In the genomic region with DNA sequence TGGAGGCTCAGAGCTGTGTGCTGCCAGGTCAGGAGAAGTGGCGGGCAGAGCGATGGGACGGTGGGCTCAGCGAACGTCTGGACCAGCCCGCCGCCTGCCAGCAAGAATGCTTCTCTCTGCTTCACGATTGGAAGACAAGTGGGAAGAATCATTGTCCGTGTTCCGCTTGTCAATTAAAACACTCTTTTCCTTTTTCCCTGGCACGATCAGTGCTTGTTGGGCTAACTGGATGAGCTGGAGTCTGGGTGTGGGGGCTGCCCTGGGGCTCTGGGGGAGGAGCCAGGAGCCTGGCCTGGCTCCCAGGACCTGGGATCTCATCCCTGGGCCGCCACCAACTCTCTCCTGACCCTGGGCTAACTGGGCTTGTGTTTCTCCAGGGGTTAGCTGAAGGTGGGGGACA, we compare ENCODE assay signal across 12 cellular contexts. TPM values are rescaled to one million over a fixed set of nuclear protein-coding genes. Genes with fewer than 3 reads are reported as not detected.
DNase-seq lines count a peak whose midpoint lies in the region; TF ChIP-seq lines count a peak whose summit lies in the region.
"Had no signal": no experiment of that assay in that cellular context is flagged by ENCODE, and none has a peak within 500 bp of the region (broad histone marks: within the 10 kb centered on the region; RNA-seq: fewer than 3 reads in every experiment).

No MANE protein-coding gene starts in this region.

- H4K20me1 ChIP-seq in mammary epithelial cell (ENCODE audit: insufficient read depth, low read length), result no peaks in the 10 kb centered on the region

- dilution Hi-C loops in mammary epithelial cell (cut with HindIII; ENCODE audit: low sequenced_read_pairs), result loop anchor here (10.0 kb wide), 1 partner anchor 61 kb away; no protein-coding TSS in a partner anchor

- no peak overlapping the region for H3K27ac ChIP-seq in mammary epithelial cell (ENCODE audit: insufficient read depth, low read depth, low read length)
- H3K27ac ChIP-seq in mesodermal cell (ENCODE audit: low read depth, low read length, severe bottlenecking), result peak overlapping the region; percentile 62
- peak overlapping the region; percentile 91 to 96 (median 93) for H3K27ac ChIP-seq in transverse colon
- H3K27ac ChIP-seq: 22Rv1 had no signal

- H3K9me3 ChIP-seq in mammary epithelial cell (replicated peaks; ENCODE audit: insufficient read depth, low read length) (no peaks in the 10 kb centered on the region), mesodermal cell (ENCODE audit: control insufficient read depth, low read length) (no peaks in the 10 kb centered on the region), transverse colon (no peaks in the 10 kb centered on the region)

- TF ChIP-seq CTCF in mammary epithelial cell (conservative IDR thresholded peaks at IDR 0.05 in 1 of 2, IDR thresholded peaks at IDR 0.05 in 1 of 2; ENCODE audit: extremely low read depth in 1 of 2, insufficient read depth in 1 of 2, low read depth in 1 of 2, low read length in 2 of 2), result no peak
- TF ChIP-seq CTCF in transverse colon (IDR thresholded peaks at IDR 0.05), result no peak

- BruUV-seq in mammary epithelial cell (replicated peaks; lab: Mats Ljungman, UMichigan), result no TSS peak

- H2AFZ ChIP-seq in mammary epithelial cell (ENCODE audit: low read depth, low read length), result no peak overlapping the region

- 5% methylated on average over 10 of the region's 12 CpGs for WGBS in mammary epithelial cell (ENCODE audit: low coverage, missing lambda C conversion rate)
- WGBS in mesodermal cell (ENCODE audit: insufficient coverage in 2 of 2), 2 experiments, result 0 to 8% methylated on average over 6 to 8 of the region's 12 CpGs
- 0 to 71% methylated on average over 1 to 12 of the region's 12 CpGs for WGBS in transverse colon (ENCODE audit: low coverage in 1 of 2), 2 donors

- DNase-seq in NCI-H345 (lab: John Stamatoyannopoulos, UW), result peak; percentile 15
- DNase-seq in NCI-H345 treated with DMSO at 0.1 percent for 48 hours (lab: John Stamatoyannopoulos, UW; ENCODE audit: unreplicated experiment), result no peak
- no peak for DNase-seq in mammary epithelial cell
- DNase-seq in transverse colon, result no peak
- DNase-seq in DMS 273 (lab: John Stamatoyannopoulos, UW; ENCODE audit: unreplicated experiment), result no peak
- no peak for DNase-seq in superior temporal gyrus (ENCODE audit: extremely low spot score)
- no peak for DNase-seq in activated naive CD4-positive, alpha-beta T cell (lab: John Stamatoyannopoulos, UW)
- DNase-seq: MV-4-11 had no signal

- no peak overlapping the region for H3K9ac ChIP-seq in mammary epithelial cell (ENCODE audit: insufficient read depth, low read length)

- CTCF ChIA-PET in mammary epithelial cell (lab: Charles Lee; ENCODE audit: low non-redundant PET), result no interaction called here

- peaks cover 4% of the 10 kb centered on the region for H3K27me3 ChIP-seq in mammary epithelial cell (ENCODE audit: insufficient read depth, low read length)
- peaks cover 32% of the 10 kb centered on the region for H3K27me3 ChIP-seq in transverse colon

- H3K36me3 ChIP-seq in mammary epithelial cell (ENCODE audit: insufficient read depth, low read length) (no peaks in the 10 kb centered on the region), mesodermal cell (ENCODE audit: control insufficient read depth, insufficient read depth, low read length) (peaks cover 46% of the 10 kb centered on the region), transverse colon (no peaks in the 10 kb centered on the region)

- in situ Hi-C loops in mammary epithelial cell (cut with MboI; ENCODE audit: low sequenced_read_pairs in 2 of 2) (no loop called here), transverse colon (cut with MboI; ENCODE audit: low pct_ligation_motif_present in 1 of 4, low pct_unique_long_range_greater_than_20kb in 1 of 4, low sequenced_read_pairs in 3 of 4) (no loop called here)

- H3K4me1 ChIP-seq in mammary epithelial cell (ENCODE audit: insufficient read depth, low read length) (peaks cover 5% of the 10 kb centered on the region), mesodermal cell (ENCODE audit: control insufficient read depth, insufficient read depth, low read length, poor library complexity, severe bottlenecking) (peaks cover 53% of the 10 kb centered on the region), transverse colon (peaks cover 17 to 48% (median 23%) of the 10 kb centered on the region in 4 donors)

- no peak for TF ChIP-seq EP300 in transverse colon (IDR thresholded peaks at IDR 0.05; ENCODE audit: low read depth)

- no peak for TF ChIP-seq POLR2A in transverse colon (IDR thresholded peaks at IDR 0.05)

- intact Hi-C loops in mammary epithelial cell (cut with micrococcal nuclease) (loop anchor here (10.0 kb wide), 1 partner anchor 469 kb away; no protein-coding TSS in a partner anchor), transverse colon (cut with DNase I; ENCODE audit: low total_unique reads) (loop anchor here (10.0 kb wide), 1 partner anchor 309 kb away; no protein-coding TSS in a partner anchor)

- no peaks in the 10 kb centered on the region for H3K79me2 ChIP-seq in mammary epithelial cell (ENCODE audit: insufficient read depth, low read length)

- H3K4me3 ChIP-seq in mammary epithelial cell (replicated peaks in 1 of 3; ENCODE audit: insufficient read depth in 1 of 3, low read depth in 2 of 3, low read length in 3 of 3) (no peak overlapping the region), mesodermal cell (ENCODE audit: extremely low read depth, insufficient read depth, low read length, poor library complexity, severe bottlenecking) (peak overlapping the region; percentile 81), transverse colon (peak overlapping the region; percentile 8 to 59 (median 50))

- H3K4me2 ChIP-seq in mammary epithelial cell (ENCODE audit: insufficient read depth, low read depth, low read length), result peak overlapping the region; percentile 59

RNA-seq across cellular contexts. Expression of gene COL5A1, which starts 1.7 kb away (rescaled TPM):
- total RNA-seq in mammary epithelial cell (10 to 100 TPM in 1 of 2 donors, 1 to 10 TPM in 1; 7.2 to 22.8 TPM), transverse colon (10 to 100 TPM in 2 of 4 donors, 1 to 10 TPM in 2; 7.1 to 69.3 (median 16.1) TPM)
- polyA plus RNA-seq in mammary epithelial cell, result 1.2 TPM
- polyA minus RNA-seq in mammary epithelial cell, result 5.4 TPM
- 366 TPM for polyA plus RNA-seq in mesodermal cell (2013, experiment 1 of 2)
- 331 TPM for polyA plus RNA-seq in mesodermal cell (2013, experiment 2 of 2)
- total RNA-seq: activated T-helper 1 cell treated with anti-CD3 and anti-CD28 coated beads, Interleukin-12 subunit alpha, Interleukin-12 subunit beta, Interleukin-2, Interleukin-4 antibody, amounts not matched to agents 30 ng/mL and 10 ng/mL and 1 ng/mL, durations not matched to agents 14 hours and 24 hours and 36 hours; SK-MEL-5 had no signal

Comparison
In these comparisons a context has a peak if more than half of its experiments do, and no peak if none do; other contexts are left out.
1. H3K4me3 ChIP-seq: peak in mesodermal cell (single experiment) and transverse colon (4 of 4); none in mammary epithelial cell (0 of 3).